In genomic region chr3:187568171-187568570, GRCh38 we compare ENCODE assay signal across 24 cellular contexts.
DNase-seq lines count a peak whose midpoint lies in the region; ATAC-seq and TF ChIP-seq lines count a peak whose summit lies in the region.
"Had no signal": no experiment of that assay in that cellular context is flagged by ENCODE, and none has a peak within 500 bp of the region (broad histone marks: within the 10 kb centered on the region; RNA-seq: fewer than 3 reads in every experiment).

No MANE protein-coding gene starts in this region.

- H3K27ac ChIP-seq in fibroblast of lung (ENCODE audit: insufficient read depth, low read length): peak overlapping the region; percentile 43
- H3K27ac ChIP-seq in naive thymus-derived CD4-positive, alpha-beta T cell (ENCODE audit: low read depth, low read length): no peak overlapping the region
- H3K27ac ChIP-seq: breast epithelium, hepatocyte, parathyroid adenoma, thoracic aorta had no signal

- H3K4me3 ChIP-seq in fibroblast of lung (replicated peaks in 1 of 4; ENCODE audit: control extremely low read depth in 1 of 4, insufficient read depth in 1 of 4, low read depth in 3 of 4, low read length in 4 of 4): no peak overlapping the region
- H3K4me3 ChIP-seq in naive thymus-derived CD4-positive, alpha-beta T cell (ENCODE audit: low read length): no peak overlapping the region
- H3K4me3 ChIP-seq: breast epithelium, hepatocyte, thoracic aorta had no signal

- H3K27me3 Mint-ChIP-seq in Calu3 (ENCODE audit: unreplicated experiment): no peaks in the 10 kb centered on the region
- H3K27me3 Mint-ChIP-seq in progenitor cell of endocrine pancreas: peaks cover 4% of the 10 kb centered on the region
- peaks cover 16 to 27% (median 26%) of the 10 kb centered on the region in 5 donors for H3K27me3 Mint-ChIP-seq in naive thymus-derived CD4-positive, alpha-beta T cell

- DNase-seq in Calu3 (peak; percentile 28), NCI-H226 (peak; percentile 45), fibroblast of lung (ENCODE audit: low read depth in 2 of 2) (no peak), progenitor cell of endocrine pancreas (ENCODE audit: low spot score, unreplicated experiment) (no peak), NCI-H510A treated with DMSO at 0.1 percent for 48 hours (lab: John Stamatoyannopoulos, UW) (no peak), DMS79 treated with DMSO at 0.1 percent for 48 hours (lab: John Stamatoyannopoulos, UW) (no peak)
- DNase-seq in naive thymus-derived CD4-positive, alpha-beta T cell: no peak
- DNase-seq: activated CD4-positive, alpha-beta T cell treated with anti-CD3 and anti-CD28 coated beads for 48 hours; activated CD8-positive, alpha-beta memory T cell treated with anti-CD3 and anti-CD28 coated beads, Interleukin-2, amount 10 ng/mL, durations not matched to agents 7 days and 5 days; CD8-positive, alpha-beta memory T cell; cortex of kidney; DMS79; MM.1S; NCI-H1694 treated with DMSO at 0.1 percent for 48 hours; PC-3; SHP77 treated with DMSO at 0.1 percent for 48 hours; stimulated activated CD4-positive, alpha-beta T cell treated with anti-CD3 and anti-CD28 coated beads, Interleukin-2, amount 100 ng/mL, for 24 hours; stimulated activated naive B cell treated with anti-CD40 and anti-IgM and Interleukin-4, amounts not matched to agents 10 μg/mL and 1 μg/mL and 100 μg/mL, for 72 hours; T-helper 1 cell had no signal

- no peaks in the 10 kb centered on the region for H3K79me2 ChIP-seq in fibroblast of lung (ENCODE audit: control insufficient read depth, insufficient read depth, low read length)
- H3K79me2 ChIP-seq: hepatocyte, parathyroid adenoma had no signal

- H3K36me3 Mint-ChIP-seq in Calu3 (ENCODE audit: insufficient read depth, unreplicated experiment) (peaks cover 5% of the 10 kb centered on the region), progenitor cell of endocrine pancreas (ENCODE audit: insufficient read depth) (no peaks in the 10 kb centered on the region)
- H3K36me3 Mint-ChIP-seq in naive thymus-derived CD4-positive, alpha-beta T cell: no peaks in the 10 kb centered on the region
- H3K36me3 Mint-ChIP-seq: activated CD8-positive, alpha-beta memory T cell treated with anti-CD3 and anti-CD28 coated beads, Interleukin-2, amount 10 ng/mL, durations not matched to agents 7 days and 5 days; CD8-positive, alpha-beta memory T cell; stimulated activated naive B cell treated with anti-CD40 and anti-IgM and Interleukin-4, amounts not matched to agents 10 μg/mL and 1 μg/mL and 100 μg/mL, for 72 hours had no signal

- peak overlapping the region; percentile 4 for H3K4me2 ChIP-seq in fibroblast of lung (ENCODE audit: extremely low read depth, insufficient read depth, low read length)
- H3K4me2 ChIP-seq: hepatocyte had no signal

- no peaks in the 10 kb centered on the region for H4K20me1 ChIP-seq in fibroblast of lung (ENCODE audit: control insufficient read depth, extremely low read depth, insufficient read depth, low read length)

- no peaks in the 10 kb centered on the region for H3K27me3 ChIP-seq in fibroblast of lung (ENCODE audit: control insufficient read depth, insufficient read depth, low read length)
- H3K27me3 ChIP-seq in naive thymus-derived CD4-positive, alpha-beta T cell (ENCODE audit: control insufficient read depth in 2 of 2, insufficient read depth in 2 of 2, low read length in 2 of 2): no peaks in the 10 kb centered on the region
- H3K27me3 ChIP-seq: breast epithelium, hepatocyte had no signal

- intact Hi-C loops in Calu3 (cut with micrococcal nuclease; ENCODE audit: unreplicated experiment): loop anchor here (5.0 kb wide), 1 partner anchor 109 kb away; no protein-coding TSS in a partner anchor
- intact Hi-C loops in naive thymus-derived CD4-positive, alpha-beta T cell (cut with micrococcal nuclease): no loop called here

- no peak for TF ChIP-seq CTCF in Calu3 (IDR thresholded peaks at IDR 0.05; ENCODE audit: unreplicated experiment)
- TF ChIP-seq CTCF in fibroblast of lung (conservative IDR thresholded peaks at IDR 0.05 in 1 of 2, IDR thresholded peaks at IDR 0.05 in 1 of 2; ENCODE audit: low read depth in 1 of 2, low read length in 2 of 2): no peak
- TF ChIP-seq CTCF in progenitor cell of endocrine pancreas (IDR thresholded peaks at IDR 0.05; ENCODE audit: unreplicated experiment): no peak

- H3K4me3 Mint-ChIP-seq in Calu3 (ENCODE audit: low read depth, unreplicated experiment) (peak overlapping the region; percentile 11), progenitor cell of endocrine pancreas (ENCODE audit: low read depth) (no peak overlapping the region)
- no peak overlapping the region for H3K4me3 Mint-ChIP-seq in naive thymus-derived CD4-positive, alpha-beta T cell
- H3K4me3 Mint-ChIP-seq: activated CD8-positive, alpha-beta memory T cell treated with anti-CD3 and anti-CD28 coated beads, Interleukin-2, amount 10 ng/mL, durations not matched to agents 7 days and 5 days; CD8-positive, alpha-beta memory T cell; stimulated activated naive B cell treated with anti-CD40 and anti-IgM and Interleukin-4, amounts not matched to agents 10 μg/mL and 1 μg/mL and 100 μg/mL, for 72 hours had no signal

- H3K4me1 Mint-ChIP-seq in Calu3 (ENCODE audit: low read depth, unreplicated experiment) (peaks cover 35% of the 10 kb centered on the region), progenitor cell of endocrine pancreas (ENCODE audit: low read depth) (peaks cover 21% of the 10 kb centered on the region)
- no peaks in the 10 kb centered on the region for H3K4me1 Mint-ChIP-seq in naive thymus-derived CD4-positive, alpha-beta T cell
- H3K4me1 Mint-ChIP-seq: CD8-positive, alpha-beta memory T cell; stimulated activated naive B cell treated with anti-CD40 and anti-IgM and Interleukin-4, amounts not matched to agents 10 μg/mL and 1 μg/mL and 100 μg/mL, for 72 hours had no signal

- BruUV-seq in Calu3 (replicated peaks; lab: Mats Ljungman, UMichigan): no TSS peak

- no peaks in the 10 kb centered on the region for H3K9me3 ChIP-seq in fibroblast of lung (ENCODE audit: control insufficient read depth, insufficient read depth, low read depth, low read length)
- no peaks in the 10 kb centered on the region for H3K9me3 ChIP-seq in naive thymus-derived CD4-positive, alpha-beta T cell (ENCODE audit: control insufficient read depth in 2 of 3, low read length in 3 of 3)
- H3K9me3 ChIP-seq: breast epithelium, thoracic aorta had no signal

- no peak for ATAC-seq in naive thymus-derived CD4-positive, alpha-beta T cell
- no peak for ATAC-seq in GM19455 (IDR thresholded peaks at IDR 0.05; ENCODE audit: unreplicated experiment)
- ATAC-seq: activated CD8-positive, alpha-beta memory T cell treated with anti-CD3 and anti-CD28 coated beads, Interleukin-2, amount 10 ng/mL, durations not matched to agents 7 days and 5 days; PC-3; stimulated activated naive B cell treated with anti-CD40 and anti-IgM and Interleukin-4, amounts not matched to agents 10 μg/mL and 1 μg/mL and 100 μg/mL, for 72 hours had no signal

- H3K9me3 Mint-ChIP-seq in Calu3 (ENCODE audit: low read depth, unreplicated experiment) (no peaks in the 10 kb centered on the region), progenitor cell of endocrine pancreas (ENCODE audit: low read depth) (no peaks in the 10 kb centered on the region)
- peaks cover 0 to 3% (median 0%) of the 10 kb centered on the region in 11 donors for H3K9me3 Mint-ChIP-seq in naive thymus-derived CD4-positive, alpha-beta T cell
- H3K9me3 Mint-ChIP-seq: CD8-positive, alpha-beta memory T cell; stimulated activated naive B cell treated with anti-CD40 and anti-IgM and Interleukin-4, amounts not matched to agents 10 μg/mL and 1 μg/mL and 100 μg/mL, for 72 hours had no signal

- no peak overlapping the region for H2AFZ ChIP-seq in fibroblast of lung (ENCODE audit: low read length)
- H2AFZ ChIP-seq: hepatocyte, parathyroid adenoma had no signal

- H3K36me3 ChIP-seq in fibroblast of lung (ENCODE audit: control insufficient read depth, insufficient read depth, low read length): no peaks in the 10 kb centered on the region
- no peaks in the 10 kb centered on the region for H3K36me3 ChIP-seq in naive thymus-derived CD4-positive, alpha-beta T cell (ENCODE audit: control insufficient read depth in 2 of 3, insufficient read depth in 3 of 3, low read length in 3 of 3)
- H3K36me3 ChIP-seq: breast epithelium, thoracic aorta had no signal

- peaks cover 10% of the 10 kb centered on the region for H3K4me1 ChIP-seq in fibroblast of lung (ENCODE audit: control insufficient read depth, extremely low read depth, insufficient read depth, low read length)
- no peaks in the 10 kb centered on the region for H3K4me1 ChIP-seq in naive thymus-derived CD4-positive, alpha-beta T cell (ENCODE audit: control insufficient read depth in 2 of 2, insufficient read depth in 2 of 2, low read length in 2 of 2)
- H3K4me1 ChIP-seq: parathyroid adenoma had no signal

- CTCF ChIA-PET in Calu3 (lab: Charles Lee): interaction anchor here (0.6 to 1.2 kb wide), 6 partner anchors 42 to 454 kb away, joined by 3 to 8 read pairs (median 3); no protein-coding TSS in a partner anchor
- CTCF ChIA-PET in naive thymus-derived CD4-positive, alpha-beta T cell (lab: Charles Lee): no interaction called here

- no peak overlapping the region for H3K9ac ChIP-seq in fibroblast of lung (ENCODE audit: insufficient read depth, low read length)
- H3K9ac ChIP-seq: parathyroid adenoma had no signal

- H3K27ac Mint-ChIP-seq in Calu3 (ENCODE audit: unreplicated experiment): peak overlapping the region; percentile 35
- peak overlapping the region; percentile 2 for H3K27ac Mint-ChIP-seq in progenitor cell of endocrine pancreas
- no peak overlapping the region for H3K27ac Mint-ChIP-seq in naive thymus-derived CD4-positive, alpha-beta T cell
- H3K27ac Mint-ChIP-seq: activated CD8-positive, alpha-beta memory T cell treated with anti-CD3 and anti-CD28 coated beads, Interleukin-2, amount 10 ng/mL, durations not matched to agents 7 days and 5 days; CD8-positive, alpha-beta memory T cell; stimulated activated naive B cell treated with anti-CD40 and anti-IgM and Interleukin-4, amounts not matched to agents 10 μg/mL and 1 μg/mL and 100 μg/mL, for 72 hours had no signal

- POLR2A ChIA-PET in naive thymus-derived CD4-positive, alpha-beta T cell (lab: Charles Lee): no interaction called here

Comparison
In these comparisons a context has a peak if more than half of its experiments do, and no peak if none do; other contexts are left out.
1. DNase-seq: peak in Calu3 (single experiment) and NCI-H226 (single experiment); none in fibroblast of lung (0 of 2), progenitor cell of endocrine pancreas (single experiment), naive thymus-derived CD4-positive, alpha-beta T cell (0 of 9), NCI-H510A treated with DMSO at 0.1 percent for 48 hours (single experiment) and DMS79 treated with DMSO at 0.1 percent for 48 hours (single experiment).
2. H3K27ac Mint-ChIP-seq: peak in Calu3 (single experiment) and progenitor cell of endocrine pancreas (single experiment); none in naive thymus-derived CD4-positive, alpha-beta T cell (0 of 9).